Comparison of ENCODE assay signal across 25 cellular contexts in genomic region chr14:51789631-51790030, GRCh38.
DNase-seq lines count a peak whose midpoint lies in the region; ATAC-seq and TF ChIP-seq lines count a peak whose summit lies in the region.
"Had no signal": no experiment of that assay in that cellular context is flagged by ENCODE, and none has a peak within 500 bp of the region (broad histone marks: within the 10 kb centered on the region; RNA-seq: fewer than 3 reads in every experiment).

No MANE protein-coding gene starts in this region.

- TF ChIP-seq POLR2A in suprapubic skin (IDR thresholded peaks at IDR 0.05): no peak

- no peaks in the 10 kb centered on the region for H3K36me3 ChIP-seq in suprapubic skin
- H3K36me3 ChIP-seq: gastrocnemius medialis, left ventricle myocardium inferior, MG63, transverse colon had no signal

- H3K27me3 Mint-ChIP-seq in natural killer cell treated with Interleukin-12 subunit alpha and Interleukin-12 subunit beta and Interleukin-15 and Interleukin-18, amount 100 ng/mL, for 72 hours: peaks cover 14 to 33% of the 10 kb centered on the region in 2 donors

- peaks cover 15% of the 10 kb centered on the region for H3K9me3 Mint-ChIP-seq in natural killer cell treated with Interleukin-12 subunit alpha and Interleukin-12 subunit beta and Interleukin-15 and Interleukin-18, amount 100 ng/mL, for 72 hours

- peaks cover 5 to 6% of the 10 kb centered on the region in 2 donors for H3K4me1 Mint-ChIP-seq in natural killer cell treated with Interleukin-12 subunit alpha and Interleukin-12 subunit beta and Interleukin-15 and Interleukin-18, amount 100 ng/mL, for 72 hours (ENCODE audit: low read depth in 2 of 2)
- H3K4me1 Mint-ChIP-seq: CD8-positive, alpha-beta memory T cell; immature natural killer cell had no signal

- TF ChIP-seq CTCF in epithelial cell of esophagus (IDR thresholded peaks at IDR 0.05; ENCODE audit: insufficient read depth, low read depth, low read length, missing control alignments) (no peak), suprapubic skin (IDR thresholded peaks at IDR 0.05) (no peak)

- H3K9me3 ChIP-seq in suprapubic skin: no peaks in the 10 kb centered on the region
- H3K9me3 ChIP-seq: gastrocnemius medialis, MG63 had no signal

- DNase-seq in SKM-1 treated with dmso at 0.1 percent for 144 hours (lab: John Stamatoyannopoulos, UW; ENCODE audit: unreplicated experiment) (peak; percentile 21), SKM-1 (lab: John Stamatoyannopoulos, UW; ENCODE audit: unreplicated experiment) (no peak), LoVo (ENCODE audit: low spot score) (peak; percentile 17), epithelial cell of esophagus (ENCODE audit: low read depth) (peak; percentile 43), pons (ENCODE audit: low spot score) (peak; percentile 42), suprapubic skin (ENCODE audit: low spot score in 2 of 2) (no peak)
- no peak for DNase-seq in natural killer cell treated with Interleukin-12 subunit alpha and Interleukin-12 subunit beta and Interleukin-15 and Interleukin-18, amount 100 ng/mL, for 72 hours (ENCODE audit: low spot score)
- DNase-seq: activated naive CD4-positive, alpha-beta T cell treated with anti-CD3 and anti-CD28 coated beads for 36 hours; amygdala; CD8-positive, alpha-beta memory T cell; DMS153; gastrocnemius medialis; immature natural killer cell; left ventricle myocardium inferior; MG63; naive thymus-derived CD8-positive, alpha-beta T cell; NCI-H1436 treated with DMSO at 0.1 percent for 48 hours; NCI-H510A; occipital lobe; stimulated activated CD4-positive, alpha-beta T cell treated with anti-CD3 and anti-CD28 coated beads, Interleukin-2, amount 100 ng/mL, for 48 hours; transverse colon had no signal

- H3K27ac ChIP-seq in suprapubic skin: no peak overlapping the region
- H3K27ac ChIP-seq: coronary artery, gastrocnemius medialis, left ventricle myocardium inferior had no signal

- 86% methylated on average over 1 of the region's 1 CpG for WGBS in suprapubic skin

- no peak overlapping the region for H3K4me3 Mint-ChIP-seq in natural killer cell treated with Interleukin-12 subunit alpha and Interleukin-12 subunit beta and Interleukin-15 and Interleukin-18, amount 100 ng/mL, for 72 hours
- H3K4me3 Mint-ChIP-seq: activated naive CD4-positive, alpha-beta T cell treated with anti-CD3 and anti-CD28 coated beads for 36 hours; CD8-positive, alpha-beta memory T cell; immature natural killer cell; mesothelial cell of epicardium; naive thymus-derived CD8-positive, alpha-beta T cell; WTC11 had no signal

- no peaks in the 10 kb centered on the region for H3K4me1 ChIP-seq in suprapubic skin
- H3K4me1 ChIP-seq: gastrocnemius medialis, left ventricle myocardium inferior had no signal

- no peaks in the 10 kb centered on the region for H3K27me3 ChIP-seq in suprapubic skin
- H3K27me3 ChIP-seq: gastrocnemius medialis, MG63, transverse colon had no signal

- no peak overlapping the region for H3K4me3 ChIP-seq in epithelial cell of esophagus (ENCODE audit: low read length)
- no peak overlapping the region for H3K4me3 ChIP-seq in suprapubic skin
- H3K4me3 ChIP-seq: coronary artery, gastrocnemius medialis, left ventricle myocardium inferior, MG63, transverse colon had no signal

- ATAC-seq in HG03460 (IDR thresholded peaks at IDR 0.05; ENCODE audit: unreplicated experiment): no peak
- ATAC-seq in natural killer cell treated with Interleukin-12 subunit alpha and Interleukin-12 subunit beta and Interleukin-15 and Interleukin-18, amount 100 ng/mL, for 72 hours: no peak
- ATAC-seq: gastrocnemius medialis; naive thymus-derived CD8-positive, alpha-beta T cell; WTC11 had no signal

- H3K36me3 Mint-ChIP-seq in natural killer cell treated with Interleukin-12 subunit alpha and Interleukin-12 subunit beta and Interleukin-15 and Interleukin-18, amount 100 ng/mL, for 72 hours: peaks cover 32% of the 10 kb centered on the region
- H3K36me3 Mint-ChIP-seq: WTC11 had no signal

- no peak for TF ChIP-seq EP300 in suprapubic skin (IDR thresholded peaks at IDR 0.05)

- peak overlapping the region in 1 of 2 donors; percentile 61 for H3K27ac Mint-ChIP-seq in natural killer cell treated with Interleukin-12 subunit alpha and Interleukin-12 subunit beta and Interleukin-15 and Interleukin-18, amount 100 ng/mL, for 72 hours
- H3K27ac Mint-ChIP-seq: activated naive CD4-positive, alpha-beta T cell treated with anti-CD3 and anti-CD28 coated beads for 36 hours; CD8-positive, alpha-beta memory T cell; immature natural killer cell; mesothelial cell of epicardium; naive thymus-derived CD8-positive, alpha-beta T cell; WTC11 had no signal

Comparison
In these comparisons a context has a peak if more than half of its experiments do, and no peak if none do; other contexts are left out.
1. DNase-seq: peak in SKM-1 treated with dmso at 0.1 percent for 144 hours (single experiment), LoVo (single experiment), epithelial cell of esophagus (single experiment) and pons (single experiment); none in SKM-1 (single experiment), suprapubic skin (0 of 2) and natural killer cell treated with Interleukin-12 subunit alpha and Interleukin-12 subunit beta and Interleukin-15 and Interleukin-18, amount 100 ng/mL, for 72 hours (single experiment).